Comparison of ENCODE assay signal across 8 cellular contexts in genomic region chr14:99320105-99320572, GRCh38. TPM values are rescaled to one million over a fixed set of nuclear protein-coding genes. Genes with fewer than 3 reads are reported as not detected.
DNase-seq lines count a peak whose midpoint lies in the region; ATAC-seq and TF ChIP-seq lines count a peak whose summit lies in the region.

No MANE protein-coding gene starts in this region.

- CTCF ChIA-PET in activated naive CD4-positive, alpha-beta T cell treated with anti-CD3 and anti-CD28 coated beads for 36 hours (lab: Charles Lee), result interaction anchor here (0.6 to 3.1 kb wide), 22 partner anchors 8 to 1485 kb away, joined by 3 to 13 read pairs (median 3); no protein-coding TSS in a partner anchor

- H3K4me2 ChIP-seq in DND-41 (ENCODE audit: insufficient read depth, low read length), result no peak overlapping the region
- H3K4me2 ChIP-seq in hepatocyte, result no peak overlapping the region

- TF ChIP-seq CTCF in DND-41 (IDR thresholded peaks at IDR 0.05; ENCODE audit: borderline replicate concordance, extremely low read depth, low read length, poor library complexity, severe bottlenecking), result peak; percentile 93
- peak; percentile 62 for TF ChIP-seq CTCF in hepatocyte (IDR thresholded peaks at IDR 0.05; ENCODE audit: poor library complexity)

- H3K27ac ChIP-seq in DND-41 (ENCODE audit: low read length) (no peak overlapping the region), hepatocyte (no peak overlapping the region)

- no peaks in the 10 kb centered on the region for H3K27me3 Mint-ChIP-seq in activated naive CD4-positive, alpha-beta T cell treated with anti-CD3 and anti-CD28 coated beads for 36 hours (ENCODE audit: low read depth)

- no peak overlapping the region for H3K9ac ChIP-seq in DND-41 (ENCODE audit: low read depth, low read length)

- H3K4me3 ChIP-seq in DND-41 (ENCODE audit: low read depth in 1 of 2, low read length in 2 of 2) (no peak overlapping the region), hepatocyte (no peak overlapping the region)

- H4K20me1 ChIP-seq in DND-41 (ENCODE audit: insufficient read depth, low read length) (no peaks in the 10 kb centered on the region), hepatocyte (ENCODE audit: insufficient read depth, poor library complexity, severe bottlenecking) (no peaks in the 10 kb centered on the region)

- DNase-seq in DND-41 (peak; percentile 71), LHCN-M2 (ENCODE audit: low read depth) (peak; percentile 5), SK-MEL-5 (ENCODE audit: low read depth, low spot score) (peak; percentile 68), hepatocyte (ENCODE audit: low spot score) (peak; percentile 22), amniotic stem cell (lab: John Stamatoyannopoulos, UW) (no peak)
- peak; percentile 84 for DNase-seq in activated naive CD4-positive, alpha-beta T cell treated with anti-CD3 and anti-CD28 coated beads for 36 hours
- peak; percentile 77 to 79 for DNase-seq in stimulated activated CD4-positive, alpha-beta T cell treated with anti-CD3 and anti-CD28 coated beads, Interleukin-2, amount 100 ng/mL, for 48 hours

- intact Hi-C loops in activated naive CD4-positive, alpha-beta T cell treated with anti-CD3 and anti-CD28 coated beads for 36 hours (cut with micrococcal nuclease), result loop anchor here (1.0 kb wide), 1 partner anchor 95 kb away; no protein-coding TSS in a partner anchor

- H3K9me2 ChIP-seq in hepatocyte (replicated peaks; ENCODE audit: insufficient read depth), result no peaks in the 10 kb centered on the region

- H2AFZ ChIP-seq in DND-41 (ENCODE audit: low read depth, low read length), result no peak overlapping the region
- no peak overlapping the region for H2AFZ ChIP-seq in hepatocyte

- in situ Hi-C loops in SK-MEL-5 (cut with HindIII; ENCODE audit: low pct_unique_long_range_greater_than_20kb, low sequenced_read_pairs), result no loop called here

- no peaks in the 10 kb centered on the region for H3K27me3 ChIP-seq in DND-41 (ENCODE audit: insufficient read depth, low read length, poor library complexity)
- no peaks in the 10 kb centered on the region for H3K27me3 ChIP-seq in hepatocyte

- H3K79me2 ChIP-seq in DND-41 (ENCODE audit: insufficient read depth, low read length) (no peaks in the 10 kb centered on the region), hepatocyte (no peaks in the 10 kb centered on the region)

- ATAC-seq in DND-41 (ENCODE audit: insufficient read depth, low read depth) (peak; percentile 90), GM21528 (IDR thresholded peaks at IDR 0.05; ENCODE audit: low FRiP score, unreplicated experiment) (peak; percentile 72)

- 32% methylated on average over 13 of the region's 23 CpGs for WGBS in hepatocyte (ENCODE audit: low lambda C conversion rate, missing lambda C conversion rate)

- H3K27ac Mint-ChIP-seq in activated naive CD4-positive, alpha-beta T cell treated with anti-CD3 and anti-CD28 coated beads for 36 hours, result no peak overlapping the region

- H3K36me3 Mint-ChIP-seq in activated naive CD4-positive, alpha-beta T cell treated with anti-CD3 and anti-CD28 coated beads for 36 hours (ENCODE audit: low read depth), result no peaks in the 10 kb centered on the region

- H3K4me3 Mint-ChIP-seq in activated naive CD4-positive, alpha-beta T cell treated with anti-CD3 and anti-CD28 coated beads for 36 hours, result no peak overlapping the region

- H3K36me3 ChIP-seq in DND-41 (ENCODE audit: insufficient read depth, low read length) (no peaks in the 10 kb centered on the region), hepatocyte (replicated peaks; ENCODE audit: insufficient read depth, low read depth) (no peaks in the 10 kb centered on the region)

- no peaks in the 10 kb centered on the region for H3K9me3 Mint-ChIP-seq in activated naive CD4-positive, alpha-beta T cell treated with anti-CD3 and anti-CD28 coated beads for 36 hours

- H3K4me1 Mint-ChIP-seq in activated naive CD4-positive, alpha-beta T cell treated with anti-CD3 and anti-CD28 coated beads for 36 hours (ENCODE audit: low read depth), result no peaks in the 10 kb centered on the region

- H3K4me1 ChIP-seq in DND-41 (ENCODE audit: insufficient read depth, low read length) (no peaks in the 10 kb centered on the region), hepatocyte (ENCODE audit: insufficient read depth) (peaks cover 21% of the 10 kb centered on the region)

- H3K9me3 ChIP-seq in DND-41 (ENCODE audit: insufficient read depth, low read length, severe bottlenecking) (no peaks in the 10 kb centered on the region), hepatocyte (ENCODE audit: low read depth) (no peaks in the 10 kb centered on the region)

RNA-seq across cellular contexts. Expression of gene BCL11B, which starts 48.1 kb away (rescaled TPM):
- total RNA-seq in LHCN-M2 (2014; rRNA removed) (not detected in 2 replicates), hepatocyte (1.8 and 3.2 TPM in 2 replicates)
- polyA plus RNA-seq in LHCN-M2 (2012), result 0.01 TPM
- total RNA-seq in SK-MEL-5 (2014; rRNA removed; shearing (Covaris generic)), result 0.21 and 0.40 TPM in 2 replicates
- polyA plus RNA-seq in SK-MEL-5 (2015; cell fraction: cytosol; rRNA removed), result 0.27 and 0.53 TPM in 2 replicates
- 0.35 and 0.57 TPM in 2 replicates for polyA plus RNA-seq in SK-MEL-5 (2015; cell fraction: nucleus; rRNA removed)
- total RNA-seq in activated naive CD4-positive, alpha-beta T cell treated with anti-CD3 and anti-CD28 coated beads for 36 hours, result 10 to 100 TPM; 71.7 to 71.9 TPM
- polyA plus RNA-seq in hepatocyte, result 0.28 and 0.50 TPM in 2 replicates

Comparison
In these comparisons a context has a peak if more than half of its experiments do, and no peak if none do; other contexts are left out.
1. RNA of gene BCL11B, which starts 48.1 kb away (total RNA-seq): 71.7 to 71.9 TPM in activated naive CD4-positive, alpha-beta T cell treated with anti-CD3 and anti-CD28 coated beads for 36 hours; 1.8 to 3.2 TPM in hepatocyte, 0.21 to 0.40 TPM in SK-MEL-5 and not detected in LHCN-M2; every median in the first group is over 10 times any median in the second.